In genomic region chr7:44667190-44667589, GRCh38 we compare ENCODE assay signal across 10 cellular contexts.
"Had no signal": no experiment of that assay in that cellular context is flagged by ENCODE, and none has a peak within 500 bp of the region (broad histone marks: within the 10 kb centered on the region; RNA-seq: fewer than 3 reads in every experiment).

No MANE protein-coding gene starts in this region.

- H3K27ac ChIP-seq: sigmoid colon, VCaP had no signal

- ATAC-seq: activated naive CD8-positive, alpha-beta T cell treated with anti-CD3 and anti-CD28 coated beads, Interleukin-2, amount 50 U/mL, for 24 hours; heart right ventricle; left lobe of liver had no signal

- H3K27me3 Mint-ChIP-seq: activated naive CD8-positive, alpha-beta T cell treated with anti-CD3 and anti-CD28 coated beads, Interleukin-2, amount 50 U/mL, for 24 hours had no signal

- DNase-seq: activated effector memory CD4-positive, alpha-beta T cell treated with Interleukin-2 at 50 U/mL for 16 hours; activated naive CD8-positive, alpha-beta T cell treated with anti-CD3 and anti-CD28 coated beads, Interleukin-2, amount 50 U/mL, for 24 hours; activated T-cell treated with anti-CD3 and anti-CD28 coated beads for 4 hours; heart right ventricle; sigmoid colon; stimulated activated CD4-positive, alpha-beta T cell treated with anti-CD3 and anti-CD28 coated beads, Interleukin-12 subunit alpha, Interleukin-12 subunit beta, amount 100 ng/mL, for 4 hours; T-helper 9 cell had no signal

- H3K4me3 Mint-ChIP-seq: activated naive CD8-positive, alpha-beta T cell treated with anti-CD3 and anti-CD28 coated beads, Interleukin-2, amount 50 U/mL, for 24 hours; nephron had no signal

- H3K4me3 ChIP-seq: heart right ventricle, sigmoid colon had no signal

- H3K4me1 Mint-ChIP-seq: activated naive CD8-positive, alpha-beta T cell treated with anti-CD3 and anti-CD28 coated beads, Interleukin-2, amount 50 U/mL, for 24 hours had no signal

- H3K9me3 Mint-ChIP-seq: activated naive CD8-positive, alpha-beta T cell treated with anti-CD3 and anti-CD28 coated beads, Interleukin-2, amount 50 U/mL, for 24 hours had no signal

- H3K27ac Mint-ChIP-seq: activated naive CD8-positive, alpha-beta T cell treated with anti-CD3 and anti-CD28 coated beads, Interleukin-2, amount 50 U/mL, for 24 hours had no signal

- H3K9me3 ChIP-seq: sigmoid colon had no signal

- H3K27me3 ChIP-seq: heart right ventricle, sigmoid colon had no signal
